In genomic region chr5:160260006-160260775, GRCh38 we compare ENCODE assay signal across 17 cellular contexts. TPM values are rescaled to one million over a fixed set of nuclear protein-coding genes. Genes with fewer than 3 reads are reported as not detected.
DNase-seq lines count a peak whose midpoint lies in the region; ATAC-seq and TF ChIP-seq lines count a peak whose summit lies in the region.
"Had no signal": no experiment of that assay in that cellular context is flagged by ENCODE, and none has a peak within 500 bp of the region (broad histone marks: within the 10 kb centered on the region; RNA-seq: fewer than 3 reads in every experiment).

No MANE protein-coding gene starts in this region.

- DNase-seq in G401 (ENCODE audit: low spot score), result peak; percentile 35
- peak; percentile 33 for DNase-seq in hepatocyte (ENCODE audit: low spot score)
- DNase-seq in stimulated activated naive B cell treated with anti-CD40 and anti-IgM and Interleukin-4, amounts not matched to agents 10 μg/mL and 1 μg/mL and 100 μg/mL, for 72 hours, result no peak
- no peak for DNase-seq in NCI-H226
- DNase-seq in COR-L47 (lab: John Stamatoyannopoulos, UW), result no peak
- DNase-seq in NCI-H1105 (lab: John Stamatoyannopoulos, UW), result no peak
- DNase-seq: activated T-cell treated with anti-CD3 and anti-CD28 coated beads, Interleukin-2, amount 50 U/mL, for 4 hours; effector memory CD4-positive, alpha-beta T cell; NCI-H69 had no signal

- no peak overlapping the region for H2AFZ ChIP-seq in hepatocyte

- peaks cover 34% of the 10 kb centered on the region for H3K4me1 ChIP-seq in hepatocyte (ENCODE audit: insufficient read depth)

- peak in 1 of 2 donors; percentile 3 for ATAC-seq in stimulated activated naive B cell treated with anti-CD40 and anti-IgM and Interleukin-4, amounts not matched to agents 10 μg/mL and 1 μg/mL and 100 μg/mL, for 72 hours (replicated peaks)
- no peak for ATAC-seq in HG03521 (IDR thresholded peaks at IDR 0.05; ENCODE audit: unreplicated experiment)

- in situ Hi-C loops in G401 (cut with HindIII; ENCODE audit: low sequenced_read_pairs), result no loop called here

- peaks cover 33 to 54% of the 10 kb centered on the region in 2 donors for H3K4me1 Mint-ChIP-seq in stimulated activated naive B cell treated with anti-CD40 and anti-IgM and Interleukin-4, amounts not matched to agents 10 μg/mL and 1 μg/mL and 100 μg/mL, for 72 hours

- no peak overlapping the region for H3K4me3 ChIP-seq in hepatocyte
- H3K4me3 ChIP-seq: lung had no signal

- 79% methylated on average over 14 of the region's 14 CpGs for WGBS in hepatocyte (ENCODE audit: low lambda C conversion rate, missing lambda C conversion rate)

- H3K79me2 ChIP-seq in hepatocyte, result peaks cover 11% of the 10 kb centered on the region

- H3K9me3 Mint-ChIP-seq in stimulated activated naive B cell treated with anti-CD40 and anti-IgM and Interleukin-4, amounts not matched to agents 10 μg/mL and 1 μg/mL and 100 μg/mL, for 72 hours, result no peaks in the 10 kb centered on the region
- H3K9me3 Mint-ChIP-seq: activated naive CD4-positive, alpha-beta T cell treated with anti-CD3 and anti-CD28 coated beads, Interleukin-2, amount 50 U/mL, for 24 hours; activated T-cell treated with anti-CD3 and anti-CD28 coated beads, Interleukin-2, amount 50 U/mL, for 4 hours; nephron had no signal

- TF ChIP-seq CTCF in VCaP (conservative IDR thresholded peaks at IDR 0.05) (no peak), hepatocyte (IDR thresholded peaks at IDR 0.05; ENCODE audit: poor library complexity) (no peak)

- no peaks in the 10 kb centered on the region for H3K9me3 ChIP-seq in hepatocyte (ENCODE audit: low read depth)

- H3K36me3 ChIP-seq in hepatocyte (replicated peaks; ENCODE audit: insufficient read depth, low read depth), result no peaks in the 10 kb centered on the region

- no peaks in the 10 kb centered on the region for H4K20me1 ChIP-seq in hepatocyte (ENCODE audit: insufficient read depth, poor library complexity, severe bottlenecking)

- peak overlapping the region; percentile 26 to 44 for H3K4me3 Mint-ChIP-seq in stimulated activated naive B cell treated with anti-CD40 and anti-IgM and Interleukin-4, amounts not matched to agents 10 μg/mL and 1 μg/mL and 100 μg/mL, for 72 hours
- H3K4me3 Mint-ChIP-seq: activated naive CD4-positive, alpha-beta T cell treated with anti-CD3 and anti-CD28 coated beads, Interleukin-2, amount 50 U/mL, for 24 hours; activated T-cell treated with anti-CD3 and anti-CD28 coated beads, Interleukin-2, amount 50 U/mL, for 4 hours had no signal

- H3K9me2 ChIP-seq in hepatocyte (replicated peaks; ENCODE audit: insufficient read depth), result no peaks in the 10 kb centered on the region

- no peaks in the 10 kb centered on the region for H3K27me3 ChIP-seq in hepatocyte

- H3K27ac Mint-ChIP-seq in stimulated activated naive B cell treated with anti-CD40 and anti-IgM and Interleukin-4, amounts not matched to agents 10 μg/mL and 1 μg/mL and 100 μg/mL, for 72 hours, result peak overlapping the region; percentile 90
- H3K27ac Mint-ChIP-seq: activated naive CD4-positive, alpha-beta T cell treated with anti-CD3 and anti-CD28 coated beads, Interleukin-2, amount 50 U/mL, for 24 hours had no signal

- H3K27me3 Mint-ChIP-seq in stimulated activated naive B cell treated with anti-CD40 and anti-IgM and Interleukin-4, amounts not matched to agents 10 μg/mL and 1 μg/mL and 100 μg/mL, for 72 hours, result peaks cover 0 to 20% of the 10 kb centered on the region in 2 donors

- H3K4me2 ChIP-seq in hepatocyte, result no peak overlapping the region

- H3K36me3 Mint-ChIP-seq in stimulated activated naive B cell treated with anti-CD40 and anti-IgM and Interleukin-4, amounts not matched to agents 10 μg/mL and 1 μg/mL and 100 μg/mL, for 72 hours, result no peaks in the 10 kb centered on the region
- H3K36me3 Mint-ChIP-seq: activated naive CD4-positive, alpha-beta T cell treated with anti-CD3 and anti-CD28 coated beads, Interleukin-2, amount 50 U/mL, for 24 hours had no signal

- H3K27ac ChIP-seq in VCaP, result peak overlapping the region; percentile 88
- peak overlapping the region; percentile 96 for H3K27ac ChIP-seq in hepatocyte

RNA-seq across cellular contexts. Expression of gene FABP6, which starts 30.9 kb away (rescaled TPM):
- 1.3 and 5.0 TPM in 2 replicates for total RNA-seq in G401 (2014; rRNA removed; shearing (Covaris generic))
- total RNA-seq in hepatocyte, result 51.5 and 55.7 TPM in 2 replicates
- 7.2 and 12.2 TPM in 2 replicates for polyA plus RNA-seq in hepatocyte
- total RNA-seq: activated T-cell treated with anti-CD3 and anti-CD28 coated beads, Interleukin-2, amount 50 U/mL, for 4 hours; bronchial epithelial cell; fibroblast of villous mesenchyme; renal cortical epithelial cell had no signal

RNA-seq across cellular contexts. Expression of gene CCNJL, which starts 52.2 kb away (rescaled TPM):
- total RNA-seq in G401 (2014; rRNA removed; shearing (Covaris generic)), result 3.1 and 5.4 TPM in 2 replicates
- total RNA-seq in hepatocyte, result 6.6 and 8.1 TPM in 2 replicates
- polyA plus RNA-seq in hepatocyte, result 9.5 and 10.8 TPM in 2 replicates

Comparison
In these comparisons a context has a peak if more than half of its experiments do, and no peak if none do; other contexts are left out.
1. DNase-seq: peak in G401 (single experiment) and hepatocyte (single experiment); none in stimulated activated naive B cell treated with anti-CD40 and anti-IgM and Interleukin-4, amounts not matched to agents 10 μg/mL and 1 μg/mL and 100 μg/mL, for 72 hours (single experiment), NCI-H226 (single experiment), COR-L47 (single experiment) and NCI-H1105 (single experiment).